In the genomic region with DNA sequence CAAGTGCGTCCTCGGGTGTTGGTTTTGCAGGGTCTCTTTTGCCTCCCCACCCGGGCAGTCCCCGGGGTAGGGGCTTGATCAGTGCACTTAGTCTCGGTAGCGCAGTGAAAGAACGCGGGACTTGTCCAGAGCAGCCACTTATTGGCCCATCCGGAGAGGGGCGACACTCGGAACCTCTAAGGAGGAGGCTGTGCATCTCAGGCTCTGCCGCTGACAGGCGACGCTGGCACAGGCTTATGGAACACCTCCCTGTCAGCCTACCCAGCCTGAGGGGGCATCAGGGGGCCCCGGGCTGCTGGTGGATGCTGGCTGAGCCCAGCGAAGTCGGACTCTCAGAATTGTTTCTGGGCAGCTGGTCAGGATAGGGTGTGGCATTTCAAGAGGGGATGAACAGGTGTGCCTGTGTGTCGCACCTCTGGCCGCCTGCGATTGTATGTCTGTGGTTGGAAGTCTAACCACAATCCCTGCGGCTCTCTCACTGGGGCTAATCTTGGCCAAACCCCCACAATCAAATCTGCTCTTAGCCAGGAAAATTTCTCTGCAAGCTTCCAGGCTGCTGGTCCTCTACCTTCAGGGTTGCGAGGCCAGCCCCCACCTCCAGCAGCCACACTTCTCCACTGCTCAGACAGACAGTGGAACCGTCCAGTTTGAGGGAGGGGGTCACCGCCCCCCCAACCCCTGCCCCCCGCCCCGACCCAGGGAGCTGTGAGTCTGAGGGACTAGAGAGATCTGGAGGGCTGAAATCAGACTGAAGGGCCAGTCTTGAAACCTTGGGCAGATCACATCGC, we compare ENCODE assay signal across 1 cellular context.
A peak's percentile ranks its signal among the peaks of the same experiment; 100 is the strongest.
TF ChIP-seq lines count a peak whose summit lies in the region.

No MANE protein-coding gene starts in this region.

TF ChIP-seq in neural cell, 6 proteins besides CTCF, POLR2A, EP300 and RAD21 (continued from another document):
- TF ChIP-seq MXI1 (conservative IDR thresholded peaks at IDR 0.05; ENCODE audit: poor library complexity, severe bottlenecking) = no peak
- TF ChIP-seq SMC3 (conservative IDR thresholded peaks at IDR 0.05; ENCODE audit: poor library complexity) = no peak
- no peak for TF ChIP-seq POLR2AphosphoS5 (IDR thresholded peaks at IDR 0.05)
- TF ChIP-seq TAF1 (IDR thresholded peaks at IDR 0.05; ENCODE audit: low read depth) = peak; percentile 34
- peak; percentile 33 for TF ChIP-seq REST (IDR thresholded peaks at IDR 0.05; ENCODE audit: borderline replicate concordance)
